Comparison of ENCODE assay signal across 1 cellular context in genomic region chr14:72155379-72155993, GRCh38.
TF ChIP-seq lines count a peak whose summit lies in the region.

No MANE protein-coding gene starts in this region.

TF ChIP-seq in GM12878, 131 proteins besides CTCF, POLR2A, EP300 and RAD21 (continued from another document and continues in another):
- TF ChIP-seq ZBTB33 (IDR thresholded peaks at IDR 0.05) (no peak), BCL3 (IDR thresholded peaks at IDR 0.05; ENCODE audit: borderline replicate concordance, insufficient read depth, low read depth, low read length, poor library complexity, severe bottlenecking) (peak; percentile 84), CBFB (IDR thresholded peaks at IDR 0.05; ENCODE audit: low read depth) (peak; percentile 95), MTA3 (IDR thresholded peaks at IDR 0.05; ENCODE audit: borderline replicate concordance, low read length) (peak; percentile 87; the same call in 1 of the 2 replicates), ZNF217 (IDR thresholded peaks at IDR 0.05) (peak; percentile 92), STAT1 (conservative IDR thresholded peaks at IDR 0.05) (no peak), RAD51 (IDR thresholded peaks at IDR 0.05) (peak; percentile 40; the same call in 1 of the 2 replicates), SUPT20H (IDR thresholded peaks at IDR 0.05; ENCODE audit: borderline replicate concordance, control insufficient read depth, low read depth, low read length) (no peak), MLLT1 (IDR thresholded peaks at IDR 0.05) (peak; percentile 82), MYB (IDR thresholded peaks at IDR 0.05; ENCODE audit: borderline replicate concordance, low read depth, low read length) (no peak), RB1 (IDR thresholded peaks at IDR 0.05; ENCODE audit: borderline replicate concordance) (no peak), NKRF (conservative IDR thresholded peaks at IDR 0.05) (no peak), ATF7 (IDR thresholded peaks at IDR 0.05; ENCODE audit: low read depth) (peak; percentile 95), EED (IDR thresholded peaks at IDR 0.05; ENCODE audit: low read depth) (peak; percentile 99), CEBPZ (IDR thresholded peaks at IDR 0.05; ENCODE audit: low read depth, low read length) (no peak), TCF3 (IDR thresholded peaks at IDR 0.05; ENCODE audit: borderline replicate concordance, insufficient read depth, low read depth, low read length) (no peak), KAT2A (conservative IDR thresholded peaks at IDR 0.05; ENCODE audit: control insufficient read depth, low read depth, low read length) (no peak), SIX5 (IDR thresholded peaks at IDR 0.05; ENCODE audit: low read depth, low read length, severe bottlenecking) (no peak), RELB (IDR thresholded peaks at IDR 0.05; ENCODE audit: low read depth) (peak; percentile 80; the same call in 1 of the 2 replicates), PML (IDR thresholded peaks at IDR 0.05; ENCODE audit: low read length) (peak; percentile 79; the same call in 1 of the 2 replicates), IRF4 (IDR thresholded peaks at IDR 0.05; ENCODE audit: low read depth, low read length) (peak; percentile 97), PBX3 (IDR thresholded peaks at IDR 0.05; ENCODE audit: insufficient replicate concordance, low read depth, low read length) (no peak), GABPA (IDR thresholded peaks at IDR 0.05; ENCODE audit: low read depth) (peak; percentile 79; the same call in 1 of the 2 replicates), RBBP5 (conservative IDR thresholded peaks at IDR 0.05) (no peak), SKIL (IDR thresholded peaks at IDR 0.05; ENCODE audit: low read depth, poor library complexity, severe bottlenecking) (peak; percentile 79), YY1 (IDR thresholded peaks at IDR 0.05; ENCODE audit: low read depth, low read length) (no peak), ZBED1 (IDR thresholded peaks at IDR 0.05; ENCODE audit: borderline replicate concordance) (peak; percentile 91; the same call in 1 of the 2 replicates), NBN (IDR thresholded peaks at IDR 0.05) (peak; percentile 71; the same call in 1 of the 2 replicates), PKNOX1 (IDR thresholded peaks at IDR 0.05) (no peak), ETV6 (conservative IDR thresholded peaks at IDR 0.05 in 1 of 2, IDR thresholded peaks at IDR 0.05 in 1 of 2; ENCODE audit: borderline replicate concordance in 1 of 2, low read depth in 1 of 2) (peak in 1 of 2 experiments; percentile 90; a peak in 2 of 4 replicates), SPI1 (IDR thresholded peaks at IDR 0.05; ENCODE audit: borderline replicate concordance, insufficient read depth, low read depth, low read length) (no peak), ZNF687 (IDR thresholded peaks at IDR 0.05) (peak; percentile 25; the same call in 1 of the 2 replicates), IKZF2 (IDR thresholded peaks at IDR 0.05) (peak; percentile 92 to 98), TBL1XR1 (IDR thresholded peaks at IDR 0.05; ENCODE audit: low read depth, low read length) (peak; percentile 74; the same call in 1 of the 2 replicates), MTA2 (IDR thresholded peaks at IDR 0.05; ENCODE audit: low read depth) (peak; percentile 100), ZZZ3 (IDR thresholded peaks at IDR 0.05; ENCODE audit: control insufficient read depth, insufficient read length, low read depth) (no peak), DPF2 (IDR thresholded peaks at IDR 0.05) (peak; percentile 97), IKZF1 (conservative IDR thresholded peaks at IDR 0.05) (peak; percentile 94), CREM (IDR thresholded peaks at IDR 0.05; ENCODE audit: low read depth) (peak; percentile 96)
